ENCODE assay signal across 25 cellular contexts in genomic region chr6:159833997-159834601, GRCh38. TPM values are rescaled to one million over a fixed set of nuclear protein-coding genes. Genes with fewer than 3 reads are reported as not detected.
"Had no signal": no experiment of that assay in that cellular context is flagged by ENCODE, and none has a peak within 500 bp of the region (broad histone marks: within the 10 kb centered on the region; RNA-seq: fewer than 3 reads in every experiment).

No MANE protein-coding gene starts in this region.

- H3K4me1 Mint-ChIP-seq: activated T-helper 17 cell treated with anti-CD3 and anti-CD28 coated beads, Interleukin-2, amount 50 U/mL, for 72 hours had no signal

- H3K9me3 Mint-ChIP-seq: activated CD4-positive, alpha-beta T cell treated with anti-CD3 and anti-CD28 coated beads, Interleukin-2, amount 10 ng/mL, durations not matched to agents 24 days and 14 days; activated T-cell treated with anti-CD3 and anti-CD28 coated beads, Interleukin-2, amount 50 U/mL, for 24 hours; activated T-helper 17 cell treated with anti-CD3 and anti-CD28 coated beads, Interleukin-2, amount 50 U/mL, for 72 hours; memory B cell; naive B cell; stimulated activated memory B cell treated with anti-CD40 and anti-IgM and Interleukin-4, amounts not matched to agents 10 μg/mL and 1 μg/mL and 100 μg/mL, for 72 hours; type B pancreatic cell had no signal

- H3K27ac ChIP-seq: body of pancreas, cardiac muscle cell, heart left ventricle, VCaP had no signal

- H3K27me3 ChIP-seq: body of pancreas, cardiac muscle cell, heart left ventricle had no signal

- ATAC-seq: activated CD4-positive, CD25-positive, alpha-beta regulatory T cell treated with anti-CD3 and anti-CD28 coated beads, Interleukin-2, amount 50 U/mL, for 24 hours; activated T-helper 17 cell treated with anti-CD3 and anti-CD28 coated beads, Interleukin-2, amount 50 U/mL, for 72 hours; body of pancreas; heart left ventricle; mucosa of descending colon; sciatic nerve; stimulated activated memory B cell treated with anti-CD40 and anti-IgM and Interleukin-4, amounts not matched to agents 10 μg/mL and 1 μg/mL and 100 μg/mL, for 72 hours had no signal

- H3K9me3 ChIP-seq: body of pancreas, heart left ventricle, mucosa of descending colon had no signal

- H3K36me3 Mint-ChIP-seq: memory B cell; naive B cell; stimulated activated memory B cell treated with anti-CD40 and anti-IgM and Interleukin-4, amounts not matched to agents 10 μg/mL and 1 μg/mL and 100 μg/mL, for 72 hours; type B pancreatic cell had no signal

- H3K4me3 ChIP-seq: body of pancreas, cardiac muscle cell, heart left ventricle, mucosa of descending colon had no signal

- H3K27ac Mint-ChIP-seq: activated CD4-positive, alpha-beta T cell treated with anti-CD3 and anti-CD28 coated beads, Interleukin-2, amount 10 ng/mL, durations not matched to agents 24 days and 14 days; activated T-cell treated with anti-CD3 and anti-CD28 coated beads, Interleukin-2, amount 50 U/mL, for 24 hours; activated T-helper 17 cell treated with anti-CD3 and anti-CD28 coated beads, Interleukin-2, amount 50 U/mL, for 72 hours; memory B cell; stimulated activated memory B cell treated with anti-CD40 and anti-IgM and Interleukin-4, amounts not matched to agents 10 μg/mL and 1 μg/mL and 100 μg/mL, for 72 hours; type B pancreatic cell had no signal

- H3K4me3 Mint-ChIP-seq: activated CD4-positive, alpha-beta T cell treated with anti-CD3 and anti-CD28 coated beads, Interleukin-2, amount 10 ng/mL, durations not matched to agents 24 days and 14 days; activated T-cell treated with anti-CD3 and anti-CD28 coated beads, Interleukin-2, amount 50 U/mL, for 24 hours; activated T-helper 17 cell treated with anti-CD3 and anti-CD28 coated beads, Interleukin-2, amount 50 U/mL, for 72 hours; memory B cell; naive B cell; stimulated activated memory B cell treated with anti-CD40 and anti-IgM and Interleukin-4, amounts not matched to agents 10 μg/mL and 1 μg/mL and 100 μg/mL, for 72 hours; type B pancreatic cell had no signal

- H3K27me3 Mint-ChIP-seq: activated T-cell treated with anti-CD3 and anti-CD28 coated beads, Interleukin-2, amount 50 U/mL, for 24 hours; activated T-helper 17 cell treated with anti-CD3 and anti-CD28 coated beads, Interleukin-2, amount 50 U/mL, for 72 hours had no signal

- DNase-seq: activated CD4-positive, alpha-beta T cell treated with anti-CD3 and anti-CD28 coated beads, Interleukin-2, amount 10 ng/mL, durations not matched to agents 24 days and 14 days; activated T-cell treated with anti-CD3 and anti-CD28 coated beads, Interleukin-2, amount 50 U/mL, for 24 hours; anterior cingulate cortex; body of pancreas; heart left ventricle; mucosa of descending colon; naive B cell; small intestine; stimulated activated CD4-positive, alpha-beta T cell treated with anti-CD3 and anti-CD28 coated beads, Interleukin-15, amount 100 ng/mL, for 24 hours had no signal

- H3K36me3 ChIP-seq: cardiac muscle cell, heart left ventricle had no signal

RNA-seq across cellular contexts. Expression of gene PNLDC1, which starts 34.0 kb away (rescaled TPM):
- total RNA-seq: chondrocyte, epithelial cell of proximal tubule, fibroblast of villous mesenchyme, osteoblast, renal cortical epithelial cell, sciatic nerve, temporal lobe had no signal

RNA-seq across cellular contexts. Expression of gene MAS1, which starts 56.7 kb away (rescaled TPM):
- total RNA-seq: activated CD4-positive, alpha-beta T cell treated with anti-CD3 and anti-CD28 coated beads, Interleukin-2, amount 10 ng/mL, durations not matched to agents 24 days and 14 days; activated T-helper 17 cell treated with anti-CD3 and anti-CD28 coated beads, Interleukin-2, amount 50 U/mL, for 72 hours; body of pancreas; cardiac muscle cell; chondrocyte; epithelial cell of proximal tubule; fibroblast of villous mesenchyme; mucosa of descending colon; renal cortical epithelial cell; sciatic nerve; T-helper 2 cell treated with Interferon-gamma antibody and Interleukin-4, amounts not matched to agents 100 ng/mL and 5 ng/mL, for 36 hours had no signal
- polyA plus RNA-seq: cardiac muscle cell, heart left ventricle, liver, small intestine had no signal
